ENCODE assay signal across 20 cellular contexts in genomic region chr2:105443610-105444598, GRCh38. TPM values are rescaled to one million over a fixed set of nuclear protein-coding genes. Genes with fewer than 3 reads are reported as not detected.
DNase-seq lines count a peak whose midpoint lies in the region; ATAC-seq and TF ChIP-seq lines count a peak whose summit lies in the region.
"Had no signal": no experiment of that assay in that cellular context is flagged by ENCODE, and none has a peak within 500 bp of the region (broad histone marks: within the 10 kb centered on the region; RNA-seq: fewer than 3 reads in every experiment).

No MANE protein-coding gene starts in this region.

- no peak overlapping the region for H3K9ac ChIP-seq in mammary epithelial cell (ENCODE audit: insufficient read depth, low read length)
- H3K9ac ChIP-seq in MM.1S (ENCODE audit: low read length) = no peak overlapping the region

- H3K36me3 ChIP-seq in mammary epithelial cell (ENCODE audit: insufficient read depth, low read length) (no peaks in the 10 kb centered on the region), RWPE2 (ENCODE audit: low read depth) (no peaks in the 10 kb centered on the region), transverse colon (no peaks in the 10 kb centered on the region), MM.1S (replicated peaks; ENCODE audit: insufficient read depth, low read length) (no peaks in the 10 kb centered on the region)
- H3K36me3 ChIP-seq: ovary, SJSA1, tibial artery had no signal

- WGBS in mammary epithelial cell (ENCODE audit: low coverage, missing lambda C conversion rate) = 89% methylated on average over 10 of the region's 10 CpGs
- WGBS in transverse colon (ENCODE audit: low coverage in 1 of 2), 2 donors = 62 to 70% methylated on average over 5 to 10 of the region's 10 CpGs

- H3K4me1 ChIP-seq in mammary epithelial cell (ENCODE audit: insufficient read depth, low read length) = peaks cover 15% of the 10 kb centered on the region
- H3K4me1 ChIP-seq in RWPE2 (ENCODE audit: insufficient read depth, poor library complexity, severe bottlenecking) = peaks cover 22% of the 10 kb centered on the region
- H3K4me1 ChIP-seq in transverse colon = peaks cover 9 to 35% (median 19%) of the 10 kb centered on the region in 4 donors
- H3K4me1 ChIP-seq in MM.1S (ENCODE audit: low read length) = no peaks in the 10 kb centered on the region
- H3K4me1 ChIP-seq: tibial artery had no signal

- no peak overlapping the region for H3K27ac Mint-ChIP-seq in MCF 10A (ENCODE audit: low read depth, unreplicated experiment)

- intact Hi-C loops in mammary epithelial cell (cut with micrococcal nuclease) = no loop called here
- intact Hi-C loops in MCF 10A (cut with micrococcal nuclease) = no loop called here
- intact Hi-C loops in transverse colon (cut with DNase I; ENCODE audit: low total_unique reads) = loop anchor here (10.0 kb wide), 1 partner anchor 49 kb away; the partner anchor contains the start of gene FHL2

- no peaks in the 10 kb centered on the region for H3K27me3 Mint-ChIP-seq in MCF 10A (ENCODE audit: insufficient read depth, unreplicated experiment)

- H3K79me2 ChIP-seq in mammary epithelial cell (ENCODE audit: insufficient read depth, low read length) (no peaks in the 10 kb centered on the region), MM.1S (ENCODE audit: low read length) (no peaks in the 10 kb centered on the region)

- no peak for TF ChIP-seq POLR2A in transverse colon (IDR thresholded peaks at IDR 0.05)

- peak; percentile 8 for DNase-seq in mammary epithelial cell
- no peak for DNase-seq in MCF 10A (ENCODE audit: unreplicated experiment)
- no peak for DNase-seq in RWPE2 (ENCODE audit: low spot score)
- peak; percentile 23 for DNase-seq in iris pigment epithelial cell (ENCODE audit: low read depth)
- peak; percentile 17 for DNase-seq in transverse colon
- DNase-seq in MM.1S = no peak
- DNase-seq in NCI-H146 treated with DMSO at 0.1 percent for 48 hours (lab: John Stamatoyannopoulos, UW; ENCODE audit: unreplicated experiment) = no peak
- DNase-seq in NCI-H2196 treated with DMSO at 0.1 percent for 48 hours (lab: John Stamatoyannopoulos, UW; ENCODE audit: unreplicated experiment) = no peak
- DNase-seq: ACHN; DND-41; effector memory CD4-positive, alpha-beta T cell; HCEC 1CT; hippocampal formation; Karpas-422; NCI-H146; NCI-H524 treated with DMSO at 0.1 percent for 48 hours; ovary; tibial artery had no signal

- H3K27ac ChIP-seq in mammary epithelial cell (ENCODE audit: insufficient read depth, low read depth, low read length) (no peak overlapping the region), RWPE2 (ENCODE audit: poor library complexity, severe bottlenecking) (no peak overlapping the region), transverse colon (peak overlapping the region; percentile 31 to 66 (median 48)), MM.1S (ENCODE audit: low read length) (no peak overlapping the region)
- H3K27ac ChIP-seq: ovary, SJSA1, tibial artery had no signal

- CTCF ChIA-PET in mammary epithelial cell (lab: Charles Lee; ENCODE audit: low non-redundant PET) (no interaction called here), MCF 10A (lab: Yijun Ruan, JAX) (interaction anchor here (0.9 to 1.4 kb wide), 3 partner anchors 10 to 15 kb away, joined by 3 to 5 read pairs (median 3); no protein-coding TSS in a partner anchor)

- no peaks in the 10 kb centered on the region for H3F3A ChIP-seq in MM.1S (ENCODE audit: insufficient read depth, low read length)

- H3K4me1 Mint-ChIP-seq in MCF 10A (ENCODE audit: insufficient read depth, unreplicated experiment) = peaks cover 14% of the 10 kb centered on the region
- H3K4me1 Mint-ChIP-seq: central memory CD8-positive, alpha-beta T cell had no signal

- TF ChIP-seq EP300 in transverse colon (IDR thresholded peaks at IDR 0.05; ENCODE audit: low read depth) = peak; percentile 90

- H3K4me2 ChIP-seq in mammary epithelial cell (ENCODE audit: insufficient read depth, low read depth, low read length) (no peak overlapping the region), MM.1S (ENCODE audit: low read depth, low read length) (no peak overlapping the region)

- no peaks in the 10 kb centered on the region for H3K36me3 Mint-ChIP-seq in MCF 10A (ENCODE audit: insufficient read depth, unreplicated experiment)

- POLR2A ChIA-PET in MCF 10A (lab: Yijun Ruan, JAX) = interaction anchor here (1.3 kb wide), 1 partner anchor 11 kb away, joined by 3 read pairs; no protein-coding TSS in a partner anchor

- no peaks in the 10 kb centered on the region for H3K9me3 Mint-ChIP-seq in MCF 10A (ENCODE audit: unreplicated experiment)
- H3K9me3 Mint-ChIP-seq: central memory CD8-positive, alpha-beta T cell had no signal

- in situ Hi-C loops in mammary epithelial cell (cut with MboI; ENCODE audit: low sequenced_read_pairs in 2 of 2) = no loop called here
- in situ Hi-C loops in transverse colon (cut with MboI; ENCODE audit: low pct_ligation_motif_present in 1 of 4, low pct_unique_long_range_greater_than_20kb in 1 of 4, low sequenced_read_pairs in 3 of 4) = no loop called here

- no peaks in the 10 kb centered on the region for H3K9me2 ChIP-seq in MM.1S (replicated peaks; ENCODE audit: insufficient read depth, low read length)

- H3K9me3 ChIP-seq in mammary epithelial cell (replicated peaks; ENCODE audit: insufficient read depth, low read length) (no peaks in the 10 kb centered on the region), RWPE2 (ENCODE audit: severe bottlenecking) (no peaks in the 10 kb centered on the region), transverse colon (no peaks in the 10 kb centered on the region), MM.1S (replicated peaks; ENCODE audit: insufficient read depth, low read length) (no peaks in the 10 kb centered on the region)
- H3K9me3 ChIP-seq: ovary, SJSA1, tibial artery had no signal

- no peaks in the 10 kb centered on the region for H4K20me1 ChIP-seq in mammary epithelial cell (ENCODE audit: insufficient read depth, low read length)
- no peaks in the 10 kb centered on the region for H4K20me1 ChIP-seq in MM.1S (ENCODE audit: insufficient read depth, low read length)

- peak; percentile 5; the same call in 1 of the 3 replicates for ATAC-seq in RWPE2 (ENCODE audit: low read depth)

- H3K27me3 ChIP-seq in mammary epithelial cell (ENCODE audit: insufficient read depth, low read length) = no peaks in the 10 kb centered on the region
- no peaks in the 10 kb centered on the region for H3K27me3 ChIP-seq in RWPE2 (ENCODE audit: insufficient read depth, poor library complexity, severe bottlenecking)
- H3K27me3 ChIP-seq in transverse colon = no peaks in the 10 kb centered on the region
- no peaks in the 10 kb centered on the region for H3K27me3 ChIP-seq in MM.1S (replicated peaks; ENCODE audit: insufficient read depth, low read length)
- H3K27me3 ChIP-seq: ovary, SJSA1 had no signal

- BruUV-seq in mammary epithelial cell (replicated peaks; lab: Mats Ljungman, UMichigan) (no TSS peak), MCF 10A (replicated peaks; lab: Mats Ljungman, UMichigan) (no TSS peak)

- TF ChIP-seq CTCF in mammary epithelial cell (conservative IDR thresholded peaks at IDR 0.05 in 1 of 2, IDR thresholded peaks at IDR 0.05 in 1 of 2; ENCODE audit: extremely low read depth in 1 of 2, insufficient read depth in 1 of 2, low read depth in 1 of 2, low read length in 2 of 2) (no peak), MCF 10A (IDR thresholded peaks at IDR 0.05; ENCODE audit: unreplicated experiment) (no peak), RWPE2 (IDR thresholded peaks at IDR 0.05; ENCODE audit: poor library complexity, severe bottlenecking) (no peak), transverse colon (IDR thresholded peaks at IDR 0.05) (peak in 3 of 5 experiments; percentile 14 to 37 (median 26)), MM.1S (IDR thresholded peaks at IDR 0.05; ENCODE audit: low read length) (no peak)

- H3K4me3 Mint-ChIP-seq in MCF 10A (ENCODE audit: unreplicated experiment) = no peak overlapping the region
- H3K4me3 Mint-ChIP-seq: central memory CD8-positive, alpha-beta T cell had no signal

- H3K4me3 ChIP-seq in mammary epithelial cell (replicated peaks in 1 of 3; ENCODE audit: insufficient read depth in 1 of 3, low read depth in 2 of 3, low read length in 3 of 3) (no peak overlapping the region), RWPE2 (ENCODE audit: severe bottlenecking) (no peak overlapping the region), transverse colon (no peak overlapping the region), MM.1S (ENCODE audit: low read length) (no peak overlapping the region)
- H3K4me3 ChIP-seq: ovary, SJSA1, tibial artery had no signal

- dilution Hi-C loops in mammary epithelial cell (cut with HindIII; ENCODE audit: low sequenced_read_pairs) = no loop called here

- H2AFZ ChIP-seq in mammary epithelial cell (ENCODE audit: low read depth, low read length) = peak overlapping the region; percentile 2
- no peak overlapping the region for H2AFZ ChIP-seq in MM.1S (ENCODE audit: low read length)

RNA-seq across cellular contexts. Expression of gene FHL2, which starts 45.1 kb away (rescaled TPM):
- total RNA-seq in mammary epithelial cell = 100 to 1,000 TPM; 158 to 363 TPM
- 280 TPM for polyA plus RNA-seq in mammary epithelial cell
- polyA minus RNA-seq in mammary epithelial cell = 170 TPM
- total RNA-seq in MCF 10A (2022) = 77.3 and 93.2 TPM in 2 replicates
- total RNA-seq in transverse colon = 100 to 1,000 TPM in 1 of 4 donors, 10 to 100 TPM in 3; 56.1 to 140 (median 89.2) TPM

Comparison
In these comparisons a context has a peak if more than half of its experiments do, and no peak if none do; other contexts are left out.
1. DNase-seq: peak in mammary epithelial cell (single experiment), iris pigment epithelial cell (single experiment) and transverse colon (single experiment); none in MCF 10A (single experiment), RWPE2 (single experiment), MM.1S (single experiment), NCI-H146 treated with DMSO at 0.1 percent for 48 hours (single experiment) and NCI-H2196 treated with DMSO at 0.1 percent for 48 hours (single experiment).
2. H3K27ac ChIP-seq: peak in transverse colon (4 of 4); none in mammary epithelial cell (single experiment), RWPE2 (single experiment) and MM.1S (single experiment).
3. CTCF ChIP-seq: peak in transverse colon (3 of 5); none in mammary epithelial cell (0 of 2), MCF 10A (single experiment), RWPE2 (single experiment) and MM.1S (single experiment).